ENCODE assay signal across 12 cellular contexts in the genomic region with DNA sequence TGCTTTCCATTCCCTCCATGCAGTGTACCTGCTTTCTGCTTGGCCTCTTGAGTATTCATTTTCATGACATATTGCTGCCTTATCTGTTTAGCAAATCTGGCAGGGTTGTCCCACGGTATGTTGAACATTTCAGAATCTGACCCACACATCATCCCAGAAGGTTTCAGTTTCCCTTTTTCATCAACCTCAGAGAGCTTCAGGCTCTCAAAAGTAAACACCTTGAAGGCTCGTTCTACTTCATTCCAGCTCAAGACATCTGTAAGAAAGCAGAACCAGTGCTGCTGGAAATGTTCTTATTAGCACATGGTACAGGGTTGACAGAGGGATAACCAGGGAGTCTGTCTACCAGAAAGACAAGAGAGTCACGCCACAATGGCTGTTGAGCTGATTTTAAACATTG.
DNase-seq lines count a peak whose midpoint lies in the region; ATAC-seq, FAIRE-seq and TF ChIP-seq lines count a peak whose summit lies in the region.
"Had no signal": no experiment of that assay in that cellular context is flagged by ENCODE, and none has a peak within 500 bp of the region (broad histone marks: within the 10 kb centered on the region; RNA-seq: fewer than 3 reads in every experiment).

No MANE protein-coding gene starts in this region.

- H3K9me3 ChIP-seq in PC-9 (ENCODE audit: insufficient read depth, low read depth): no peaks in the 10 kb centered on the region
- H3K9me3 ChIP-seq: SJSA1 had no signal

- no peaks in the 10 kb centered on the region for H3K27me3 ChIP-seq in PC-9 (ENCODE audit: insufficient read depth, low read depth)
- H3K27me3 ChIP-seq: SJSA1 had no signal

- TF ChIP-seq POLR2A in lower leg skin (IDR thresholded peaks at IDR 0.05): no peak

- CTCF ChIA-PET in PC-9 (lab: Charles Lee): no interaction called here

- FAIRE-seq in frontal cortex (lab: Jason Lieb, UNC): no peak

- intact Hi-C loops in PC-9 (cut with micrococcal nuclease; ENCODE audit: unreplicated experiment) (no loop called here), lower leg skin (cut with DNase I; ENCODE audit: low total_unique reads) (no loop called here)

- H3K27ac ChIP-seq in PC-9: no peak overlapping the region
- H3K27ac ChIP-seq: SJSA1 had no signal

- no peaks in the 10 kb centered on the region for H3K9me2 ChIP-seq in PC-9 (ENCODE audit: insufficient read depth)

- no peak overlapping the region for H3K4me3 ChIP-seq in PC-9
- no peak overlapping the region for H3K4me3 ChIP-seq in lower leg skin (ENCODE audit: low read depth, poor library complexity, severe bottlenecking)
- H3K4me3 ChIP-seq: SJSA1 had no signal

- H3F3A ChIP-seq in PC-9 (ENCODE audit: insufficient read depth, low read depth): no peaks in the 10 kb centered on the region

- no peaks in the 10 kb centered on the region for H3K36me3 ChIP-seq in PC-9 (ENCODE audit: low read depth)
- H3K36me3 ChIP-seq: SJSA1 had no signal

- ATAC-seq in GM19372 (IDR thresholded peaks at IDR 0.05; ENCODE audit: low read depth, unreplicated experiment): peak; percentile 52
- ATAC-seq in HG02870 (IDR thresholded peaks at IDR 0.05; ENCODE audit: unreplicated experiment): peak; percentile 93

- H2AFZ ChIP-seq in PC-9: no peak overlapping the region

- H4K20me1 ChIP-seq in PC-9 (ENCODE audit: insufficient read depth): no peaks in the 10 kb centered on the region

- no peaks in the 10 kb centered on the region for H3K79me2 ChIP-seq in PC-9 (ENCODE audit: low read depth)

- H3K4me2 ChIP-seq in PC-9: peak overlapping the region; percentile 22; the same call in 1 of the 2 replicates

- BruUV-seq in PC-9 (replicated peaks; lab: Mats Ljungman, UMichigan): no TSS peak

- no peaks in the 10 kb centered on the region; the same call in 1 of the 2 replicates for H3K4me1 ChIP-seq in PC-9 (replicated peaks; ENCODE audit: insufficient read depth)

- DNase-seq in GM13976 (ENCODE audit: low spot score) (peak; percentile 29), PC-9 (peak in 1 of 2 experiments; percentile 52), NCI-H82 treated with DMSO at 0.1 percent for 48 hours (lab: John Stamatoyannopoulos, UW; ENCODE audit: unreplicated experiment) (no peak), lower leg skin (ENCODE audit: low spot score in 2 of 2) (no peak), NOMO-1 treated with DMSO at 0.1 percent for 48 hours (lab: John Stamatoyannopoulos, UW; ENCODE audit: unreplicated experiment) (no peak), frontal cortex (ENCODE audit: low spot score in 2 of 2) (no peak)
- DNase-seq: CD4-positive, alpha-beta T cell; naive B cell; NCI-H226 had no signal

- 52 to 63% methylated on average over 3 of the region's 3 CpGs for WGBS in lower leg skin, 2 donors

- in situ Hi-C loops in GM13976 (cut with MboI; ENCODE audit: low sequenced_read_pairs, unreplicated experiment): no loop called here

- no peak for TF ChIP-seq CTCF in GM13976 (IDR thresholded peaks at IDR 0.05; ENCODE audit: borderline replicate concordance, control extremely low read depth, extremely low read depth, insufficient read depth, missing control alignments)
- TF ChIP-seq CTCF in PC-9 (conservative IDR thresholded peaks at IDR 0.05): no peak
- TF ChIP-seq CTCF in lower leg skin (IDR thresholded peaks at IDR 0.05): no peak

- POLR2A ChIA-PET in PC-9 (lab: Charles Lee; ENCODE audit: unreplicated experiment): no interaction called here
